ENCODE assay signal across 1 cellular context in genomic region chr16:57997528-57998265, GRCh38.
TF ChIP-seq lines count a peak whose summit lies in the region.

No MANE protein-coding gene starts in this region.

TF ChIP-seq in GM23338, 12 proteins besides CTCF, POLR2A, EP300 and RAD21:
- TF ChIP-seq JUNB (IDR thresholded peaks at IDR 0.05; ENCODE audit: unreplicated experiment) (no peak), EZH2 (IDR thresholded peaks at IDR 0.05; ENCODE audit: low read depth, unreplicated experiment) (no peak), ZNF114 (CRISPR knock-in tag; IDR thresholded peaks at IDR 0.05) (no peak), REST (IDR thresholded peaks at IDR 0.05; ENCODE audit: unreplicated experiment) (no peak), POLR2AphosphoS5 (IDR thresholded peaks at IDR 0.05; ENCODE audit: low read depth) (no peak), ZNF331 (CRISPR knock-in tag; IDR thresholded peaks at IDR 0.05; ENCODE audit: low read depth) (no peak), NANOG (IDR thresholded peaks at IDR 0.05; ENCODE audit: borderline replicate concordance) (no peak)
- TF ChIP-seq, protein P1, sequence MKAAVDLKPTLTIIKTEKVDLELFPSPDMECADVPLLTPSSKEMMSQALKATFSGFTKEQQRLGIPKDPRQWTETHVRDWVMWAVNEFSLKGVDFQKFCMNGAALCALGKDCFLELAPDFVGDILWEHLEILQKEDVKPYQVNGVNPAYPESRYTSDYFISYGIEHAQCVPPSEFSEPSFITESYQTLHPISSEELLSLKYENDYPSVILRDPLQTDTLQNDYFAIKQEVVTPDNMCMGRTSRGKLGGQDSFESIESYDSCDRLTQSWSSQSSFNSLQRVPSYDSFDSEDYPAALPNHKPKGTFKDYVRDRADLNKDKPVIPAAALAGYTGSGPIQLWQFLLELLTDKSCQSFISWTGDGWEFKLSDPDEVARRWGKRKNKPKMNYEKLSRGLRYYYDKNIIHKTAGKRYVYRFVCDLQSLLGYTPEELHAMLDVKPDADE (IDR thresholded peaks at IDR 0.05): no peak
